Comparison of ENCODE assay signal across 7 cellular contexts in genomic region chr13:39655041-39655568, GRCh38. TPM values are rescaled to one million over a fixed set of nuclear protein-coding genes. Genes with fewer than 3 reads are reported as not detected.
DNase-seq lines count a peak whose midpoint lies in the region; ATAC-seq and TF ChIP-seq lines count a peak whose summit lies in the region.

No MANE protein-coding gene starts in this region.

- ATAC-seq in GM19372 (IDR thresholded peaks at IDR 0.05; ENCODE audit: low read depth, unreplicated experiment) (peak; percentile 3), HG03280 (IDR thresholded peaks at IDR 0.05; ENCODE audit: unreplicated experiment) (peak; percentile 6), lung (ENCODE audit: insufficient read depth, low FRiP score) (no peak)

- in situ Hi-C loops in astrocyte of the cerebellum (cut with HindIII; ENCODE audit: low sequenced_read_pairs) = no loop called here

- 0% methylated on average over 2 of the region's 2 CpGs for WGBS in lung, 2 donors

- H3K27me3 ChIP-seq in lung (ENCODE audit: control insufficient read depth, insufficient read depth) = no peaks in the 10 kb centered on the region

- H3K4me3 ChIP-seq in astrocyte of the cerebellum (ENCODE audit: low read depth, low read length) = peak overlapping the region; percentile 94
- peak overlapping the region; percentile 95 for H3K4me3 ChIP-seq in lung

- no peaks in the 10 kb centered on the region for H3K9me3 ChIP-seq in lung (ENCODE audit: control insufficient read depth in 2 of 2, insufficient read depth in 1 of 2, low read length in 1 of 2)

- TF ChIP-seq CTCF in astrocyte of the cerebellum (IDR thresholded peaks at IDR 0.05; ENCODE audit: low read depth, low read length, missing control alignments) = no peak
- no peak for TF ChIP-seq CTCF in lung (IDR thresholded peaks at IDR 0.05; ENCODE audit: control extremely low read depth, extremely low read depth)

- H3K4me1 ChIP-seq in lung (ENCODE audit: control insufficient read depth in 2 of 2, insufficient read depth in 2 of 2, low read length in 2 of 2) = peaks cover 0 to 3% of the 10 kb centered on the region in 2 donors

- H3K36me3 ChIP-seq in lung (ENCODE audit: control insufficient read depth in 2 of 2, insufficient read depth in 2 of 2, low read length in 2 of 2) = no peaks in the 10 kb centered on the region

- DNase-seq in astrocyte of the cerebellum (ENCODE audit: low read depth) (no peak), lung (ENCODE audit: low spot score) (no peak), NK-92 (lab: John Stamatoyannopoulos, UW; ENCODE audit: unreplicated experiment) (no peak), SIG-M5 treated with dmso at 0.1 percent for 504 hours (lab: John Stamatoyannopoulos, UW; ENCODE audit: unreplicated experiment) (no peak), NCI-H1092 (lab: John Stamatoyannopoulos, UW) (no peak)

- H3K27ac ChIP-seq in lung (ENCODE audit: low read depth in 1 of 2, low read length in 1 of 2) = peak overlapping the region; percentile 59 to 83

RNA-seq across cellular contexts. Expression of gene COG6, which starts 0.4 kb away (rescaled TPM):
- 10 to 100 TPM; 28.0 to 66.1 TPM for total RNA-seq in lung
- 1 to 10 TPM; 7.0 to 7.5 TPM for polyA plus RNA-seq in lung

RNA-seq across cellular contexts. Expression of gene LHFPL6, which starts 52.1 kb away (rescaled TPM):
- 100 to 1,000 TPM in 1 of 2 donors, 10 to 100 TPM in 1; 40.4 to 115 TPM for total RNA-seq in lung
- 10 to 100 TPM; 22.7 to 31.8 TPM for polyA plus RNA-seq in lung
